In genomic region chr6:116431964-116432595, GRCh38 we compare ENCODE assay signal across 24 cellular contexts. TPM values are rescaled to one million over a fixed set of nuclear protein-coding genes. Genes with fewer than 3 reads are reported as not detected.
DNase-seq lines count a peak whose midpoint lies in the region; ATAC-seq, FAIRE-seq and TF ChIP-seq lines count a peak whose summit lies in the region.
"Had no signal": no experiment of that assay in that cellular context is flagged by ENCODE, and none has a peak within 500 bp of the region (broad histone marks: within the 10 kb centered on the region; RNA-seq: fewer than 3 reads in every experiment).

No MANE protein-coding gene starts in this region.

- H3K27me3 ChIP-seq in HUES48 (ENCODE audit: control insufficient read depth, insufficient read depth, low read length), result no peaks in the 10 kb centered on the region
- peaks cover 0 to 9% of the 10 kb centered on the region in 2 experiments; a peak in 1 of 5 replicates for H3K27me3 ChIP-seq in K562 (ENCODE audit: control insufficient read depth in 2 of 2, insufficient read depth in 2 of 2, low read length in 2 of 2)
- H3K27me3 ChIP-seq in iPS-18a (ENCODE audit: control insufficient read depth, insufficient read depth, low read length), result no peaks in the 10 kb centered on the region
- no peaks in the 10 kb centered on the region for H3K27me3 ChIP-seq in sigmoid colon
- H3K27me3 ChIP-seq: SJSA1 had no signal

- H3K36me3 ChIP-seq in HUES48 (ENCODE audit: control insufficient read depth, insufficient read depth, low read length) (peaks cover 47% of the 10 kb centered on the region), K562 (ENCODE audit: control insufficient read depth, insufficient read depth, low read length) (no peaks in the 10 kb centered on the region), iPS-18a (ENCODE audit: control insufficient read depth, low read depth, low read length) (peaks cover 5% of the 10 kb centered on the region), sigmoid colon (peaks cover 0 to 41% (median 7%) of the 10 kb centered on the region in 4 donors)

- TF ChIP-seq RAD21 in K562 (CRISPR knock-in tag; conservative IDR thresholded peaks at IDR 0.05 in 1 of 2, IDR thresholded peaks at IDR 0.05 in 1 of 2), result no peak

- POLR2A ChIA-PET in K562 (lab: Yijun Ruan, JAX), result no interaction called here

- DNase-seq in K562 (ENCODE audit: extremely low read depth in 1 of 4, low spot score in 3 of 4), result no peak
- DNase-seq in COLO668 (lab: John Stamatoyannopoulos, UW; ENCODE audit: unreplicated experiment), result no peak
- DNase-seq in NCI-H2107 treated with DMSO at 0.1 percent for 48 hours (lab: John Stamatoyannopoulos, UW; ENCODE audit: unreplicated experiment), result no peak
- no peak for DNase-seq in sigmoid colon
- DNase-seq: CD8-positive, alpha-beta memory T cell; EL; HCEC 1CT; Karpas-422; MV-4-11; NCI-H1105 treated with DMSO at 0.1 percent for 48 hours; NCI-H1694; NCI-H2227 treated with DMSO at 0.1 percent for 48 hours; NCI-H510A treated with DMSO at 0.1 percent for 48 hours; NCI-H82; OCI-M1; T-helper 1 cell had no signal

- no TSS peak for BruUV-seq in K562 (replicated peaks; lab: Mats Ljungman, UMichigan)

- ATAC-seq in K562, result no peak
- ATAC-seq: Right ventricle myocardium inferior had no signal

- H2AFZ ChIP-seq in K562 (ENCODE audit: low read depth, low read length), result no peak overlapping the region

- in situ Hi-C loops in K562 (cut with MboI), result no loop called here

- peak overlapping the region; percentile 23; the same call in 1 of the 2 replicates for H3K9ac ChIP-seq in HUES48 (ENCODE audit: low read depth, low read length)
- no peak overlapping the region for H3K9ac ChIP-seq in K562 (ENCODE audit: insufficient read depth in 1 of 2, low read depth in 2 of 2, low read length in 2 of 2)
- peak overlapping the region; percentile 56 for H3K9ac ChIP-seq in iPS-18a (ENCODE audit: low read length)

- no peak for TF ChIP-seq EP300 in K562 (IDR thresholded peaks at IDR 0.05; ENCODE audit: low read length)
- no peak for TF ChIP-seq EP300 in sigmoid colon (IDR thresholded peaks at IDR 0.05)

- H4K20me1 ChIP-seq in K562 (replicated peaks; ENCODE audit: control insufficient read depth, insufficient read depth, low read length), result no peaks in the 10 kb centered on the region

- H3K9me1 ChIP-seq in K562 (ENCODE audit: control insufficient read depth, insufficient read depth, low read length), result no peaks in the 10 kb centered on the region

- H3K4me2 ChIP-seq in K562 (ENCODE audit: insufficient read depth, low read length), result no peak overlapping the region

- H3K4me3 ChIP-seq in HUES48 (ENCODE audit: low read depth, low read length) (peak overlapping the region; percentile 38; the same call in 1 of the 2 replicates), K562 (no peak overlapping the region), iPS-18a (ENCODE audit: low read length) (peak overlapping the region; percentile 7), sigmoid colon (no peak overlapping the region)
- H3K4me3 ChIP-seq: SJSA1 had no signal

- TF ChIP-seq POLR2A in K562 (conservative IDR thresholded peaks at IDR 0.05), result no peak
- TF ChIP-seq POLR2A in sigmoid colon (IDR thresholded peaks at IDR 0.05), result no peak

- CTCF ChIA-PET in K562 (lab: Yijun Ruan, JAX; ENCODE audit: low intra/inter-chr PET ratio), result interaction anchor here (0.7 kb wide), 1 partner anchor 1483 kb away, joined by 4 read pairs; no protein-coding TSS in a partner anchor

- FAIRE-seq in G401.6 (lab: Jason Lieb, UNC), result peak; percentile 15
- peak; percentile 35 for FAIRE-seq in K562 (lab: Jason Lieb, UNC)
- FAIRE-seq: GM19239, RCC 7860 had no signal

- peaks cover 24% of the 10 kb centered on the region for H3K4me1 ChIP-seq in HUES48 (ENCODE audit: control insufficient read depth, insufficient read depth, low read length)
- no peaks in the 10 kb centered on the region for H3K4me1 ChIP-seq in K562 (replicated peaks in 1 of 2; ENCODE audit: control insufficient read depth in 2 of 2, insufficient read depth in 2 of 2, low read length in 2 of 2)
- peaks cover 27% of the 10 kb centered on the region for H3K4me1 ChIP-seq in iPS-18a (ENCODE audit: control insufficient read depth, low read depth, low read length)
- H3K4me1 ChIP-seq in sigmoid colon, result no peaks in the 10 kb centered on the region
- H3K4me1 ChIP-seq: SJSA1 had no signal

- H3K27ac ChIP-seq in HUES48 (ENCODE audit: low read depth, low read length) (peak overlapping the region; percentile 84), K562 (ENCODE audit: extremely low read depth, low read depth, low read length) (no peak overlapping the region), iPS-18a (ENCODE audit: low read length) (peak overlapping the region; percentile 52), sigmoid colon (no peak overlapping the region)
- H3K27ac ChIP-seq: C4-2B, SJSA1 had no signal

- TF ChIP-seq CTCF in K562 (IDR thresholded peaks at IDR 0.05 in 2 of 3, conservative IDR thresholded peaks at IDR 0.05 in 1 of 3; ENCODE audit: insufficient read depth in 2 of 3, low read depth in 1 of 3, low read length in 3 of 3) (no peak), sigmoid colon (IDR thresholded peaks at IDR 0.05) (no peak)

- H3K9me3 ChIP-seq in HUES48 (ENCODE audit: control insufficient read depth, insufficient read depth, low read length), result no peaks in the 10 kb centered on the region
- H3K9me3 ChIP-seq in K562 (replicated peaks; ENCODE audit: control insufficient read depth, insufficient read depth, low read depth, low read length), result no peaks in the 10 kb centered on the region
- no peaks in the 10 kb centered on the region for H3K9me3 ChIP-seq in iPS-18a (ENCODE audit: control insufficient read depth, low read depth, low read length)
- H3K9me3 ChIP-seq in sigmoid colon, result no peaks in the 10 kb centered on the region
- H3K9me3 ChIP-seq: SJSA1 had no signal

- intact Hi-C loops in K562 (cut with micrococcal nuclease), result no loop called here
- intact Hi-C loops in sigmoid colon (cut with DNase I), result no loop called here

- no peaks in the 10 kb centered on the region for H3K79me2 ChIP-seq in K562 (ENCODE audit: control insufficient read depth, insufficient read depth, low read length)

TF ChIP-seq in K562, 482 proteins besides CTCF, POLR2A, EP300 and RAD21:
- TF ChIP-seq RBM25 (IDR thresholded peaks at IDR 0.05; ENCODE audit: low read depth, low read length, severe bottlenecking) (peak; percentile 86), ETS2 (tag; IDR thresholded peaks at IDR 0.05; ENCODE audit: borderline replicate concordance, poor library complexity, severe bottlenecking) (no peak), ZNF3 (CRISPR knock-in tag; IDR thresholded peaks at IDR 0.05) (peak; percentile 97)

RNA-seq across cellular contexts. Expression of gene CALHM6, which starts 29.1 kb away (rescaled TPM):
- not detected in 2 replicates for total RNA-seq in K562 (2011; cell fraction: chromatin; rRNA removed; ENCODE audit: low replicate concordance)
- total RNA-seq in K562 (2011; cell fraction: nucleolus; rRNA removed), result not detected in 2 replicates
- total RNA-seq in K562 (2011; cell fraction: nucleoplasm; rRNA removed), result not detected in 2 replicates
- total RNA-seq in K562 (2014; rRNA removed) (not detected in 2 replicates), K562 (2014; rRNA removed; fragmentation: Illumina TruSeq; extraction: Trizol) (not detected in 2 replicates), K562 (2015; rRNA removed; fragmentation: Illumina TruSeq; extraction: Trizol) (not detected in 2 replicates), K562 (2021) (not detected in 2 replicates), sigmoid colon (1 to 10 TPM; 1.3 to 8.6 (median 6.4) TPM)
- polyA plus RNA-seq in K562 (2011; rRNA removed) (0.24 TPM in 1 of 2 replicates, not detected in the other), K562 (2014; fragmentation: Illumina TruSeq; extraction: Trizol) (not detected in 2 replicates), K562 (2014; fragmentation: Nextera tagmentation; extraction: Ambion mirVana) (not detected), K562 (2014; rRNA removed) (not detected in 2 replicates), sigmoid colon (10 to 100 TPM in 2 of 3 donors, 1 to 10 TPM in 1; 9.6 to 32.0 (median 20.1) TPM)
- polyA plus RNA-seq in K562 (2011; cell fraction: cytosol; rRNA removed), result not detected in 2 replicates
- not detected in 2 replicates for polyA plus RNA-seq in K562 (2011; cell fraction: nucleus; rRNA removed)
- polyA plus RNA-seq in K562 (2012), result not detected in 2 replicates
- polyA minus RNA-seq in K562 (2011; rRNA and poly(A)+ RNA removed), result not detected in 2 replicates
- polyA minus RNA-seq in K562 (2011; cell fraction: cytosol; rRNA and poly(A)+ RNA removed), result not detected in 2 replicates
- not detected in 2 replicates for polyA minus RNA-seq in K562 (2011; cell fraction: nucleus; rRNA and poly(A)+ RNA removed)
- total RNA-seq: SJSA1 had no signal

Comparison
In these comparisons a context has a peak if more than half of its experiments do, and no peak if none do; other contexts are left out.
1. H3K27ac ChIP-seq: peak in HUES48 (single experiment) and iPS-18a (single experiment); none in K562 (single experiment) and sigmoid colon (0 of 4).
2. H3K4me3 ChIP-seq: peak in HUES48 (single experiment) and iPS-18a (single experiment); none in K562 (single experiment) and sigmoid colon (0 of 4).
3. H3K9ac ChIP-seq: peak in HUES48 (single experiment) and iPS-18a (single experiment); none in K562 (0 of 2).